In genomic region chr19:664913-665443, GRCh38 we compare ENCODE assay signal across 8 cellular contexts. TPM values are rescaled to one million over a fixed set of nuclear protein-coding genes. Genes with fewer than 3 reads are reported as not detected.
A peak's percentile ranks its signal among the peaks of the same experiment; 100 is the strongest.
DNase-seq lines count a peak whose midpoint lies in the region; ATAC-seq and TF ChIP-seq lines count a peak whose summit lies in the region.

No MANE protein-coding gene starts in this region.

- H3K27ac ChIP-seq in RWPE1 = peak overlapping the region; percentile 99

- TF ChIP-seq CTCF in RWPE1 (conservative IDR thresholded peaks at IDR 0.05; ENCODE audit: low read depth) = peak; percentile 95

- CTCF ChIA-PET in RWPE1 (lab: Yijun Ruan, JAX) = no interaction called here

- POLR2A ChIA-PET in RWPE1 (lab: Yijun Ruan, JAX; ENCODE audit: low non-redundant PET) = no interaction called here

- no peak for ATAC-seq in HG02763 (IDR thresholded peaks at IDR 0.05; ENCODE audit: unreplicated experiment)

- DNase-seq in DMS 273 (lab: John Stamatoyannopoulos, UW; ENCODE audit: unreplicated experiment) = peak; percentile 95
- DNase-seq in M059J (ENCODE audit: low read depth) = peak; percentile 66
- peak; percentile 78 for DNase-seq in RWPE1 (ENCODE audit: low spot score)
- DNase-seq in activated gamma-delta T cell (lab: John Stamatoyannopoulos, UW) = peak; percentile 42
- peak; percentile 64 for DNase-seq in foreskin melanocyte
- peak; percentile 65 for DNase-seq in occipital lobe (lab: John Stamatoyannopoulos, UW)
- peak; percentile 89 for DNase-seq in superior temporal gyrus (ENCODE audit: extremely low spot score)

RNA-seq across cellular contexts. Expression of gene RNF126, which starts 2.0 kb away (rescaled TPM):
- 33.6 and 53.8 TPM in 2 replicates for total RNA-seq in M059J (2014; rRNA removed; shearing (Covaris generic))
- total RNA-seq in occipital lobe = 10.8 TPM

RNA-seq across cellular contexts. Expression of gene FSTL3, which starts 11.2 kb away (rescaled TPM):
- total RNA-seq in M059J (2014; rRNA removed; shearing (Covaris generic)) = 29.7 and 59.0 TPM in 2 replicates
- 3.3 TPM for total RNA-seq in occipital lobe

RNA-seq across cellular contexts. Expression of gene FGF22, which starts 25.3 kb away (rescaled TPM):
- total RNA-seq in M059J (2014; rRNA removed; shearing (Covaris generic)) = not detected in 2 replicates
- 0.62 TPM for total RNA-seq in occipital lobe

RNA-seq across cellular contexts. Expression of gene PRSS57, which starts 30.3 kb away (rescaled TPM):
- not detected in 2 replicates for total RNA-seq in M059J (2014; rRNA removed; shearing (Covaris generic))
- total RNA-seq in occipital lobe = not detected

RNA-seq across cellular contexts. Expression of gene POLRMT, which starts 31.6 kb away (rescaled TPM):
- total RNA-seq in M059J (2014; rRNA removed; shearing (Covaris generic)) = 16.4 and 25.5 TPM in 2 replicates
- 12.5 TPM for total RNA-seq in occipital lobe

Comparison
In these comparisons a context has a peak if more than half of its experiments do, and no peak if none do; other contexts are left out.
1. DNase-seq: peak in every context shown above with its lines; median percentile 95 in DMS 273; 89 in superior temporal gyrus; 78 in RWPE1; 66 in M059J; 65 in occipital lobe; 64 in foreskin melanocyte; 42 in activated gamma-delta T cell.